In genomic region chr10:52314007-52314821, GRCh38 we compare ENCODE assay signal across 8 cellular contexts. TPM values are rescaled to one million over a fixed set of nuclear protein-coding genes. Genes with fewer than 3 reads are reported as not detected.
DNase-seq lines count a peak whose midpoint lies in the region; ATAC-seq and TF ChIP-seq lines count a peak whose summit lies in the region.

A gene with protein sequence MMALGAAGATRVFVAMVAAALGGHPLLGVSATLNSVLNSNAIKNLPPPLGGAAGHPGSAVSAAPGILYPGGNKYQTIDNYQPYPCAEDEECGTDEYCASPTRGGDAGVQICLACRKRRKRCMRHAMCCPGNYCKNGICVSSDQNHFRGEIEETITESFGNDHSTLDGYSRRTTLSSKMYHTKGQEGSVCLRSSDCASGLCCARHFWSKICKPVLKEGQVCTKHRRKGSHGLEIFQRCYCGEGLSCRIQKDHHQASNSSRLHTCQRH (plus strand): TSS chr10:52314281. CDS start chr10:52314435, 154 bp downstream.

- peak; percentile 56 for TF ChIP-seq RAD21 in Ishikawa (IDR thresholded peaks at IDR 0.05; ENCODE audit: low read depth)

- H3K4me3 ChIP-seq in GM12875 (ENCODE audit: low read depth, low read length) (no peak within 1 kb of the TSS), neural progenitor cell (peak within 1 kb of the TSS; percentile 57)

- TF ChIP-seq EP300 in Ishikawa (IDR thresholded peaks at IDR 0.05; ENCODE audit: borderline replicate concordance), result no peak

- H3K27me3 ChIP-seq in neural progenitor cell, result peaks cover 85% of the 10 kb centered on the region

- H3K4me1 ChIP-seq in neural progenitor cell, result peaks cover 20% of the 10 kb centered on the region

- H3K27ac Mint-ChIP-seq in activated T-helper 17 cell treated with anti-CD3 and anti-CD28 coated beads, Interleukin-2, amount 50 U/mL, for 72 hours, result no peak within 1 kb of the TSS
- peak within 1 kb of the TSS; percentile 67 for H3K27ac Mint-ChIP-seq in neural progenitor cell

- H3K27ac ChIP-seq in 22Rv1, result peak within 1 kb of the TSS; percentile 46
- no peak within 1 kb of the TSS for H3K27ac ChIP-seq in neural progenitor cell

- no peak within 1 kb of the TSS for H3K9ac ChIP-seq in neural progenitor cell

- peak within 1 kb of the TSS; percentile 37 for H3K4me3 Mint-ChIP-seq in activated T-helper 17 cell treated with anti-CD3 and anti-CD28 coated beads, Interleukin-2, amount 50 U/mL, for 72 hours
- peak within 1 kb of the TSS; percentile 87 for H3K4me3 Mint-ChIP-seq in neural progenitor cell

- peaks cover 7% of the 10 kb centered on the region for H4K20me1 ChIP-seq in neural progenitor cell (ENCODE audit: low read depth)

- H3K4me2 ChIP-seq in neural progenitor cell, result peak within 1 kb of the TSS; percentile 78

- peaks cover 3% of the 10 kb centered on the region for H3K9me3 Mint-ChIP-seq in activated T-helper 17 cell treated with anti-CD3 and anti-CD28 coated beads, Interleukin-2, amount 50 U/mL, for 72 hours
- no peaks in the 10 kb centered on the region for H3K9me3 Mint-ChIP-seq in neural progenitor cell

- H3K36me3 Mint-ChIP-seq in activated T-helper 17 cell treated with anti-CD3 and anti-CD28 coated beads, Interleukin-2, amount 50 U/mL, for 72 hours (ENCODE audit: low read depth), result no peaks in the 10 kb centered on the region
- H3K36me3 Mint-ChIP-seq in neural progenitor cell, result peaks cover 9% of the 10 kb centered on the region

- no peak within 1 kb of the TSS for H2AFZ ChIP-seq in neural progenitor cell (replicated peaks)

- peak; percentile 55 for DNase-seq in glomerular endothelial cell (ENCODE audit: extremely low read depth, low read depth, low spot score)
- peak; percentile 87 for DNase-seq in neural progenitor cell (ENCODE audit: low spot score)
- DNase-seq in NCI-H524 treated with DMSO at 0.1 percent for 48 hours (lab: John Stamatoyannopoulos, UW), result no peak
- no peak for DNase-seq in GM19238 (ENCODE audit: insufficient read length, low spot score)

- TF ChIP-seq CTCF in 22Rv1 (IDR thresholded peaks at IDR 0.05) (peak; percentile 98), GM12875 (IDR thresholded peaks at IDR 0.05; ENCODE audit: borderline replicate concordance, insufficient read depth, low read depth, low read length) (peak; percentile 62), neural progenitor cell (IDR thresholded peaks at IDR 0.05) (peak; percentile 84)

- peaks cover 9% of the 10 kb centered on the region for H3K4me1 Mint-ChIP-seq in activated T-helper 17 cell treated with anti-CD3 and anti-CD28 coated beads, Interleukin-2, amount 50 U/mL, for 72 hours
- H3K4me1 Mint-ChIP-seq in neural progenitor cell, result peaks cover 55% of the 10 kb centered on the region

- peaks cover 5% of the 10 kb centered on the region for H3K79me2 ChIP-seq in neural progenitor cell (ENCODE audit: low read depth)

- no peaks in the 10 kb centered on the region for H3K9me3 ChIP-seq in neural progenitor cell (ENCODE audit: low read depth)

- H3K27me3 Mint-ChIP-seq in activated T-helper 17 cell treated with anti-CD3 and anti-CD28 coated beads, Interleukin-2, amount 50 U/mL, for 72 hours, result peaks cover 50% of the 10 kb centered on the region
- no peaks in the 10 kb centered on the region for H3K27me3 Mint-ChIP-seq in neural progenitor cell (ENCODE audit: insufficient read depth, low read depth)

- no peaks in the 10 kb centered on the region for H3K36me3 ChIP-seq in neural progenitor cell

- peaks cover 16% of the 10 kb centered on the region for H3F3A ChIP-seq in neural progenitor cell (ENCODE audit: low read depth)

- ATAC-seq in activated T-helper 17 cell treated with anti-CD3 and anti-CD28 coated beads, Interleukin-2, amount 50 U/mL, for 72 hours (replicated peaks), result no peak

TF ChIP-seq in Ishikawa, 13 proteins besides CTCF, POLR2A, EP300 and RAD21:
- TF ChIP-seq YY1 (IDR thresholded peaks at IDR 0.05; ENCODE audit: low read depth), result no peak
- TF ChIP-seq FOXM1 (IDR thresholded peaks at IDR 0.05; ENCODE audit: borderline replicate concordance, low read depth), result 0 out of 2 replicates have a peak, but pooled peaks have one; percentile 17
- TF ChIP-seq ZBTB7A (IDR thresholded peaks at IDR 0.05; ENCODE audit: low read depth), result peak; percentile 74
- TF ChIP-seq TAF1 (IDR thresholded peaks at IDR 0.05; ENCODE audit: low read depth), result no peak
- TF ChIP-seq EGR1 (IDR thresholded peaks at IDR 0.05), result no peak
- no peak for TF ChIP-seq NFIC (IDR thresholded peaks at IDR 0.05)
- no peak for TF ChIP-seq TEAD4 (IDR thresholded peaks at IDR 0.05)
- TF ChIP-seq TCF12 (IDR thresholded peaks at IDR 0.05; ENCODE audit: low read depth), result 0 out of 2 replicates have a peak, but pooled peaks have one; percentile 22
- TF ChIP-seq CREB1 (IDR thresholded peaks at IDR 0.05; ENCODE audit: low read depth), result no peak

RNA-seq across cellular contexts. Expression of the gene that starts here (rescaled TPM):
- not detected for total RNA-seq in activated T-helper 17 cell treated with anti-CD3 and anti-CD28 coated beads, Interleukin-2, amount 50 U/mL, for 72 hours
- total RNA-seq in glomerular endothelial cell, result 22.0 and 33.0 TPM in 2 replicates
- total RNA-seq in neural progenitor cell (ENCODE audit: low replicate concordance), result 12.4 and 16.1 TPM in 2 replicates

Comparison
In these comparisons a context has a peak if more than half of its experiments do, and no peak if none do; other contexts are left out.
1. RNA of the gene that starts here (total RNA-seq): 22.0 to 33.0 TPM in glomerular endothelial cell and 12.4 to 16.1 TPM in neural progenitor cell; not detected in activated T-helper 17 cell treated with anti-CD3 and anti-CD28 coated beads, Interleukin-2, amount 50 U/mL, for 72 hours; every median in the first group is over 10 times any median in the second.
2. DNase-seq: peak in glomerular endothelial cell (single experiment) and neural progenitor cell (single experiment); none in NCI-H524 treated with DMSO at 0.1 percent for 48 hours (single experiment) and GM19238 (single experiment).
3. Peak in every context shown above with its lines, with median percentiles within 50 percentile points of each other: CTCF ChIP-seq.